8 cellular contexts compared by ENCODE assay signal in the genomic region with DNA sequence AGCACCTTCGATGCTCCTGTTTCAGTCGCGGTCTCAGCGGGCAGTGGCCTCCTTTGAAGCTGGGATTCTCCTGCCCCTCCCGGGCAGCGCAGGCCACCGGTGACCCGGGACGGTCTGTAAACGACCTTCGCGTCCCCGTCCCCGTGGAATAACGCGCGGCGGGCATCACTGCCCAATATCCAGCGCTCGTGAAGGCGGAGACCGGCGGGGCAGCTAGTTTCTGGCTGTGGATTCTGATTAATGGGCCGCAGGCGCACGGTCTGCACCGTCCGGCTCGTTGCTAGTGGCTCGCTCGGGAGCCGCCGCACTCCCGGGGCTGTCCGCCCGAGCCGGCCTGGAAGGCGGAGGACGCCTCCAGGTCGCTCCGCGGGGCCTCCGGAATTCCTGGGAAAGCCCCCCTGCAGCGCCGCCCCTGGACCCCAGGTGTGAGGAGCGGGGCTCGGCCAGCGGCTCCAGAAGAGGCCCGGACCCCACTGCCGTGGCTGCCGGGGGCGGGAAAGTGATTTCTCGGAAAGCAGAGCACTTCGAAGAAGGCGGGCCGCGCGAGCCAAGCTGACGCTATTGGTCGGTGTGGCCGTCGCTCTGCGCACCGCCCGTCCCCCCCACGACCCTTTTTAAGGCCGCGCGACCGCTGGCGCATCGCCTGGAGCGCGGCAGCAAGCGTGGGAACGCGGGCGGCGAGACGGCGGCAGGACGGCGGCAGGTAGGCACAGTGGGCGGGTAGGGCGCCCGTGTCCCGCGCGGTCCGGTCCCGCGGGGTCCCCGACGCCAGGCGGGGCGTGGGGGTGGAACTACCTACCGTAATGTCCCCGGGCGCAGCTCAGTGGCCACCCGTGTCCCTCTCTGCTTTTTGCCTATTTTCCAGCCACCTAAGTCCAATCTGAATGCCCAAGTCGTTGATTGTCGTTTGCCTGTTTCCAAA. TPM values are rescaled to one million over a fixed set of nuclear protein-coding genes. Genes with fewer than 3 reads are reported as not detected.
A peak's percentile ranks its signal among the peaks of the same experiment; 100 is the strongest.
DNase-seq lines count a peak whose midpoint lies in the region; ATAC-seq and TF ChIP-seq lines count a peak whose summit lies in the region.

A gene with protein sequence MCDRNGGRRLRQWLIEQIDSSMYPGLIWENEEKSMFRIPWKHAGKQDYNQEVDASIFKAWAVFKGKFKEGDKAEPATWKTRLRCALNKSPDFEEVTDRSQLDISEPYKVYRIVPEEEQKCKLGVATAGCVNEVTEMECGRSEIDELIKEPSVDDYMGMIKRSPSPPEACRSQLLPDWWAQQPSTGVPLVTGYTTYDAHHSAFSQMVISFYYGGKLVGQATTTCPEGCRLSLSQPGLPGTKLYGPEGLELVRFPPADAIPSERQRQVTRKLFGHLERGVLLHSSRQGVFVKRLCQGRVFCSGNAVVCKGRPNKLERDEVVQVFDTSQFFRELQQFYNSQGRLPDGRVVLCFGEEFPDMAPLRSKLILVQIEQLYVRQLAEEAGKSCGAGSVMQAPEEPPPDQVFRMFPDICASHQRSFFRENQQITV (plus strand): TSS at position 642 of the 922 bp plus-strand sequence. CDS start 3,854 bp downstream, outside the sequence.

- H3K27ac Mint-ChIP-seq in Caco-2 (ENCODE audit: unreplicated experiment): peak within 1 kb of the TSS; percentile 66

- TSS peak; percentile 80 for BruUV-seq in Caco-2 (replicated peaks; lab: Mats Ljungman, UMichigan)

- no peak for TF ChIP-seq CTCF in Caco-2 (IDR thresholded peaks at IDR 0.05; ENCODE audit: insufficient read depth in 1 of 2, low read depth in 1 of 2, low read length in 1 of 2, severe bottlenecking in 1 of 2, unreplicated experiment in 1 of 2)
- TF ChIP-seq CTCF in uterus (IDR thresholded peaks at IDR 0.05): no peak

- H3K9me3 ChIP-seq in Caco-2 (no peaks in the 10 kb centered on the region), NT2/D1 (ENCODE audit: insufficient read depth, low read length) (no peaks in the 10 kb centered on the region), uterus (no peaks in the 10 kb centered on the region)

- peak within 1 kb of the TSS; percentile 74 for H3K9ac ChIP-seq in NT2/D1 (ENCODE audit: insufficient read length, low read depth)

- TF ChIP-seq POLR2A in uterus (IDR thresholded peaks at IDR 0.05): peak in 1 of 2 donors; percentile 33

- peaks cover 20% of the 10 kb centered on the region for H3K36me3 Mint-ChIP-seq in Caco-2 (ENCODE audit: insufficient read depth, unreplicated experiment)

- no peaks in the 10 kb centered on the region for H3K27me3 Mint-ChIP-seq in Caco-2 (ENCODE audit: insufficient read depth, unreplicated experiment)

- H3K4me3 Mint-ChIP-seq in Caco-2 (ENCODE audit: unreplicated experiment): peak within 1 kb of the TSS; percentile 84

- H3K27ac ChIP-seq in uterus: no peak within 1 kb of the TSS

- ATAC-seq in GM21576 (IDR thresholded peaks at IDR 0.05; ENCODE audit: unreplicated experiment) (peak; percentile 35), left ventricle myocardium superior (peak; percentile 92)

- CTCF ChIA-PET in Caco-2 (lab: Charles Lee): interaction anchor here (1.0 to 3.4 kb wide), 8 partner anchors 18 to 117 kb away, joined by 3 to 33 read pairs (median 5); no protein-coding TSS in a partner anchor

- peaks cover 4% of the 10 kb centered on the region; the same call in 1 of the 2 replicates for H3K36me3 ChIP-seq in Caco-2 (ENCODE audit: control insufficient read depth, insufficient read depth, low read length)
- no peaks in the 10 kb centered on the region for H3K36me3 ChIP-seq in NT2/D1 (ENCODE audit: insufficient read depth, insufficient read length, low read length)
- H3K36me3 ChIP-seq in uterus: no peaks in the 10 kb centered on the region

- H3K4me1 ChIP-seq in Caco-2: peaks cover 24% of the 10 kb centered on the region
- peaks cover 5% of the 10 kb centered on the region for H3K4me1 ChIP-seq in NT2/D1 (ENCODE audit: insufficient read depth, insufficient read length)
- peaks cover 0 to 8% of the 10 kb centered on the region in 2 donors for H3K4me1 ChIP-seq in uterus

- no peaks in the 10 kb centered on the region for H3K27me3 ChIP-seq in Caco-2 (replicated peaks; ENCODE audit: control insufficient read depth, insufficient read depth, low read length)
- H3K27me3 ChIP-seq in NT2/D1 (ENCODE audit: insufficient read depth, insufficient read length): peaks cover 76% of the 10 kb centered on the region
- peaks cover 0 to 7% of the 10 kb centered on the region in 2 donors for H3K27me3 ChIP-seq in uterus

- peaks cover 36% of the 10 kb centered on the region for H3K4me1 Mint-ChIP-seq in Caco-2 (ENCODE audit: low read depth, unreplicated experiment)

- DNase-seq in Caco-2 (peak; percentile 85 to 91), NT2/D1 (ENCODE audit: low read depth, low spot score) (no peak), left ventricle myocardium superior (peak; percentile 86), renal cortical epithelial cell (ENCODE audit: low read depth) (peak; percentile 34), uterus (peak in 1 of 2 donors; percentile 35), HUDEP-2 (lab: John Stamatoyannopoulos, UW; ENCODE audit: unreplicated experiment in 76 of 76) (no peak)
- peak; percentile 72 for DNase-seq in activated naive CD4-positive, alpha-beta T cell treated with Interleukin-2 at 50 U/mL for 16 hours

- intact Hi-C loops in Caco-2 (cut with micrococcal nuclease; ENCODE audit: unreplicated experiment): loop anchor here (1.0 to 5.0 kb wide), 3 partner anchors 88 to 211 kb away; a partner anchor contains a TSS
- intact Hi-C loops in left ventricle myocardium superior (cut with micrococcal nuclease): no loop called here
- intact Hi-C loops in uterus (cut with DNase I; ENCODE audit: low total_unique reads): no loop called here

- POLR2A ChIA-PET in Caco-2 (lab: Charles Lee): interaction anchor here (0.5 to 0.6 kb wide), 3 partner anchors 51 to 117 kb away, joined by 4 to 8 read pairs (median 4); no protein-coding TSS in a partner anchor

- H3K9me3 Mint-ChIP-seq in Caco-2 (ENCODE audit: unreplicated experiment): no peaks in the 10 kb centered on the region

- H3K4me3 ChIP-seq in Caco-2 (ENCODE audit: low read depth, low read length) (peak within 1 kb of the TSS; percentile 78), NT2/D1 (ENCODE audit: insufficient read length, low read depth) (peak within 1 kb of the TSS; percentile 64), uterus (peak within 1 kb of the TSS; percentile 25 to 44)

RNA-seq across cellular contexts. Expression of the gene that starts here (rescaled TPM):
- total RNA-seq in Caco-2 (2022): 29.5 and 31.7 TPM in 2 replicates
- 3.5 TPM for total RNA-seq in left ventricle myocardium superior
- total RNA-seq in renal cortical epithelial cell: 1.0 and 1.9 TPM in 2 replicates
- total RNA-seq in uterus: 10 to 100 TPM in 1 of 4 donors, 1 to 10 TPM in 2, not detected in 1; 3.7 to 17.3 (median 3.8) TPM

Comparison
In these comparisons a context has a peak if more than half of its experiments do, and no peak if none do; other contexts are left out.
1. DNase-seq: peak in Caco-2 (2 of 2), activated naive CD4-positive, alpha-beta T cell treated with Interleukin-2 at 50 U/mL for 16 hours (single experiment), left ventricle myocardium superior (single experiment) and renal cortical epithelial cell (single experiment); none in NT2/D1 (single experiment) and HUDEP-2 (0 of 76).
2. Peak in every context shown above with its lines, with median percentiles within 50 percentile points of each other: H3K4me3 ChIP-seq.